In genomic region chr11:82546556-82547162, GRCh38 we compare ENCODE assay signal across 16 cellular contexts.
DNase-seq lines count a peak whose midpoint lies in the region; TF ChIP-seq lines count a peak whose summit lies in the region.
"Had no signal": no experiment of that assay in that cellular context is flagged by ENCODE, and none has a peak within 500 bp of the region (broad histone marks: within the 10 kb centered on the region; RNA-seq: fewer than 3 reads in every experiment).

No MANE protein-coding gene starts in this region.

- no peak for TF ChIP-seq CTCF in MCF 10A (IDR thresholded peaks at IDR 0.05; ENCODE audit: unreplicated experiment)
- TF ChIP-seq CTCF in breast epithelium (IDR thresholded peaks at IDR 0.05): no peak
- no peak for TF ChIP-seq CTCF in type B pancreatic cell (conservative IDR thresholded peaks at IDR 0.05)

- H3K27me3 ChIP-seq in breast epithelium (no peaks in the 10 kb centered on the region), HAP-1 (ENCODE audit: low read depth) (0 out of 2 replicates have a peak, but pooled peaks cover 2% of the 10 kb centered on the region)

- peaks cover 25% of the 10 kb centered on the region for H3K27me3 Mint-ChIP-seq in MCF 10A (ENCODE audit: insufficient read depth, unreplicated experiment)
- peaks cover 18% of the 10 kb centered on the region for H3K27me3 Mint-ChIP-seq in type B pancreatic cell
- H3K27me3 Mint-ChIP-seq: central memory CD8-positive, alpha-beta T cell; effector memory CD8-positive, alpha-beta T cell; T-helper 17 cell had no signal

- BruUV-seq in MCF 10A (replicated peaks; lab: Mats Ljungman, UMichigan): no TSS peak

- H3K9me3 Mint-ChIP-seq in MCF 10A (ENCODE audit: unreplicated experiment) (no peaks in the 10 kb centered on the region), type B pancreatic cell (no peaks in the 10 kb centered on the region)

- no peaks in the 10 kb centered on the region for H3K9me3 ChIP-seq in breast epithelium
- H3K9me3 ChIP-seq in HAP-1: no peaks in the 10 kb centered on the region

- H3K36me3 Mint-ChIP-seq in MCF 10A (ENCODE audit: insufficient read depth, unreplicated experiment) (no peaks in the 10 kb centered on the region), type B pancreatic cell (no peaks in the 10 kb centered on the region)
- H3K36me3 Mint-ChIP-seq: CD8-positive, alpha-beta T cell had no signal

- no peak for TF ChIP-seq POLR2A in breast epithelium (IDR thresholded peaks at IDR 0.05)

- in situ Hi-C loops in HAP-1 (cut with MboI; ENCODE audit: low sequenced_read_pairs): no loop called here

- H3K4me1 ChIP-seq in breast epithelium (no peaks in the 10 kb centered on the region), HAP-1 (no peaks in the 10 kb centered on the region)

- H3K36me3 ChIP-seq in breast epithelium (no peaks in the 10 kb centered on the region), HAP-1 (replicated peaks) (no peaks in the 10 kb centered on the region)

- H3K27ac Mint-ChIP-seq in MCF 10A (ENCODE audit: low read depth, unreplicated experiment) (no peak overlapping the region), type B pancreatic cell (no peak overlapping the region)
- H3K27ac Mint-ChIP-seq: CD8-positive, alpha-beta T cell; effector memory CD8-positive, alpha-beta T cell; T-helper 17 cell had no signal

- peak; percentile 33 for DNase-seq in MCF 10A (ENCODE audit: unreplicated experiment)
- no peak for DNase-seq in breast epithelium (ENCODE audit: low spot score in 2 of 2)
- DNase-seq in SHP77 (lab: John Stamatoyannopoulos, UW): peak; percentile 10 to 40
- DNase-seq in islet precursor cell: peak; percentile 83
- no peak for DNase-seq in type B pancreatic cell (ENCODE audit: extremely low spot score, unreplicated experiment)
- DNase-seq in activated T-cell treated with anti-CD3 and anti-CD28 coated beads for 4 hours: no peak
- DNase-seq in HAP-1 (ENCODE audit: low spot score in 2 of 2): no peak
- DNase-seq in DMS79 (lab: John Stamatoyannopoulos, UW): no peak
- DNase-seq: activated effector memory CD4-positive, alpha-beta T cell treated with Interleukin-2 at 50 U/mL for 16 hours; CD8-positive, alpha-beta T cell; effector memory CD8-positive, alpha-beta T cell; NCI-H2081; stimulated activated CD4-positive, alpha-beta T cell treated with anti-CD3 and anti-CD28 coated beads, Interleukin-2, amount 100 ng/mL, for 48 hours; substantia nigra; T-helper 17 cell had no signal

- CTCF ChIA-PET in MCF 10A (lab: Yijun Ruan, JAX): interaction anchor here (0.5 to 1.2 kb wide), 4 partner anchors 40 to 1475 kb away, joined by 3 to 5 read pairs (median 4); no protein-coding TSS in a partner anchor

- H3K4me3 Mint-ChIP-seq in MCF 10A (ENCODE audit: unreplicated experiment): no peak overlapping the region
- H3K4me3 Mint-ChIP-seq in type B pancreatic cell: peak overlapping the region; percentile 23
- H3K4me3 Mint-ChIP-seq: CD8-positive, alpha-beta T cell; central memory CD8-positive, alpha-beta T cell; effector memory CD8-positive, alpha-beta T cell; T-helper 17 cell had no signal

- intact Hi-C loops in MCF 10A (cut with micrococcal nuclease): no loop called here
- intact Hi-C loops in breast epithelium (cut with DNase I; ENCODE audit: low total_unique reads): no loop called here

- POLR2A ChIA-PET in MCF 10A (lab: Yijun Ruan, JAX): interaction anchor here (1.2 kb wide), 1 partner anchor 12 kb away, joined by 3 read pairs; no protein-coding TSS in a partner anchor

- peaks cover 10% of the 10 kb centered on the region for H3K4me1 Mint-ChIP-seq in MCF 10A (ENCODE audit: insufficient read depth, unreplicated experiment)
- H3K4me1 Mint-ChIP-seq in type B pancreatic cell (ENCODE audit: unreplicated experiment): peaks cover 11% of the 10 kb centered on the region
- H3K4me1 Mint-ChIP-seq: central memory CD8-positive, alpha-beta T cell; T-helper 17 cell had no signal

- no peak overlapping the region for H3K27ac ChIP-seq in breast epithelium

- no peak overlapping the region for H3K4me3 ChIP-seq in breast epithelium
- H3K4me3 ChIP-seq in HAP-1: no peak overlapping the region

Comparison
In these comparisons a context has a peak if more than half of its experiments do, and no peak if none do; other contexts are left out.
1. DNase-seq: peak in MCF 10A (single experiment), SHP77 (2 of 2) and islet precursor cell (single experiment); none in breast epithelium (0 of 2), type B pancreatic cell (single experiment), activated T-cell treated with anti-CD3 and anti-CD28 coated beads for 4 hours (single experiment), HAP-1 (0 of 2) and DMS79 (single experiment).